ENCODE assay signal across 8 cellular contexts in genomic region chr9:114097613-114098020, GRCh38. TPM values are rescaled to one million over a fixed set of nuclear protein-coding genes. Genes with fewer than 3 reads are reported as not detected.
DNase-seq lines count a peak whose midpoint lies in the region; ATAC-seq and TF ChIP-seq lines count a peak whose summit lies in the region.

No MANE protein-coding gene starts in this region.

- H3K9me3 Mint-ChIP-seq in natural killer cell treated with Interleukin-12 subunit alpha and Interleukin-12 subunit beta and Interleukin-15 and Interleukin-18, amount 100 ng/mL, for 72 hours: no peaks in the 10 kb centered on the region

- H3K9me3 ChIP-seq in BE2C (0 out of 2 replicates have a peak, but pooled peaks cover 2% of the 10 kb centered on the region), HUES48 (ENCODE audit: control insufficient read depth, insufficient read depth, low read length) (no peaks in the 10 kb centered on the region), duodenal mucosa (ENCODE audit: control insufficient read depth in 1 of 2, low read length in 2 of 2) (peaks cover 0 to 3% of the 10 kb centered on the region in 2 donors)

- TF ChIP-seq CTCF in BE2C (IDR thresholded peaks at IDR 0.05; ENCODE audit: low read depth, low read length): no peak

- H3K36me3 ChIP-seq in BE2C (no peaks in the 10 kb centered on the region), HUES48 (ENCODE audit: control insufficient read depth, insufficient read depth, low read length) (no peaks in the 10 kb centered on the region), duodenal mucosa (ENCODE audit: control insufficient read depth in 1 of 2, insufficient read depth in 2 of 2, low read length in 2 of 2) (peaks cover 4 to 27% of the 10 kb centered on the region in 2 donors)

- DNase-seq in BE2C (no peak), cerebellar cortex (ENCODE audit: low spot score) (no peak), NCI-H1105 treated with DMSO at 0.1 percent for 48 hours (lab: John Stamatoyannopoulos, UW) (no peak)
- DNase-seq in natural killer cell treated with Interleukin-12 subunit alpha and Interleukin-12 subunit beta and Interleukin-15 and Interleukin-18, amount 100 ng/mL, for 72 hours (ENCODE audit: low spot score): no peak

- peaks cover 6% of the 10 kb centered on the region for H3K36me3 Mint-ChIP-seq in natural killer cell treated with Interleukin-12 subunit alpha and Interleukin-12 subunit beta and Interleukin-15 and Interleukin-18, amount 100 ng/mL, for 72 hours

- H3K4me1 ChIP-seq in BE2C: no peaks in the 10 kb centered on the region
- no peaks in the 10 kb centered on the region for H3K4me1 ChIP-seq in HUES48 (ENCODE audit: control insufficient read depth, insufficient read depth, low read length)
- peaks cover 9 to 14% of the 10 kb centered on the region in 2 donors for H3K4me1 ChIP-seq in duodenal mucosa (ENCODE audit: control insufficient read depth in 1 of 2, insufficient read depth in 2 of 2, low read length in 2 of 2)

- no peak overlapping the region for H3K27ac Mint-ChIP-seq in natural killer cell treated with Interleukin-12 subunit alpha and Interleukin-12 subunit beta and Interleukin-15 and Interleukin-18, amount 100 ng/mL, for 72 hours

- H3K4me3 Mint-ChIP-seq in natural killer cell treated with Interleukin-12 subunit alpha and Interleukin-12 subunit beta and Interleukin-15 and Interleukin-18, amount 100 ng/mL, for 72 hours: peak overlapping the region; percentile 67

- peaks cover 13% of the 10 kb centered on the region; the same call in 1 of the 2 replicates for H3K27me3 ChIP-seq in BE2C
- H3K27me3 ChIP-seq in HUES48 (ENCODE audit: control insufficient read depth, insufficient read depth, low read length): peaks cover 27% of the 10 kb centered on the region
- H3K27me3 ChIP-seq in duodenal mucosa (ENCODE audit: control insufficient read depth in 1 of 2, insufficient read depth in 2 of 2, low read length in 2 of 2): no peaks in the 10 kb centered on the region

- H3K9ac ChIP-seq in HUES48 (ENCODE audit: low read depth, low read length) (no peak overlapping the region), duodenal mucosa (ENCODE audit: low read depth in 1 of 2, low read length in 2 of 2) (peak overlapping the region; percentile 32 to 35)

- H3K27me3 Mint-ChIP-seq in natural killer cell treated with Interleukin-12 subunit alpha and Interleukin-12 subunit beta and Interleukin-15 and Interleukin-18, amount 100 ng/mL, for 72 hours: peaks cover 25 to 31% of the 10 kb centered on the region in 2 donors

- no peak for ATAC-seq in natural killer cell treated with Interleukin-12 subunit alpha and Interleukin-12 subunit beta and Interleukin-15 and Interleukin-18, amount 100 ng/mL, for 72 hours
- no peak for ATAC-seq in GM19023 (IDR thresholded peaks at IDR 0.05; ENCODE audit: unreplicated experiment)
- ATAC-seq in HG03135 (IDR thresholded peaks at IDR 0.05; ENCODE audit: unreplicated experiment): no peak

- H3K27ac ChIP-seq in HUES48 (ENCODE audit: low read depth, low read length) (no peak overlapping the region), duodenal mucosa (ENCODE audit: low read depth, low read length) (peak overlapping the region; percentile 22)

- H3K4me3 ChIP-seq in BE2C (ENCODE audit: low read depth, low read length) (peak overlapping the region; percentile 29; the same call in 1 of the 2 replicates), HUES48 (ENCODE audit: low read depth, low read length) (peak overlapping the region; percentile 64), duodenal mucosa (ENCODE audit: low read depth in 1 of 2, low read length in 2 of 2) (peak overlapping the region; percentile 64 to 70)

- H3K4me1 Mint-ChIP-seq in natural killer cell treated with Interleukin-12 subunit alpha and Interleukin-12 subunit beta and Interleukin-15 and Interleukin-18, amount 100 ng/mL, for 72 hours (ENCODE audit: low read depth in 2 of 2): peaks cover 0 to 4% of the 10 kb centered on the region in 2 donors

RNA-seq across cellular contexts. Expression of gene KIF12, which starts 1.5 kb away (rescaled TPM):
- polyA plus RNA-seq in BE2C (2012; ENCODE audit: insufficient read depth, insufficient read length, low read depth): not detected
- not detected for total RNA-seq in natural killer cell treated with Interleukin-12 subunit alpha and Interleukin-12 subunit beta and Interleukin-15 and Interleukin-18, amount 100 ng/mL, for 72 hours

RNA-seq across cellular contexts. Expression of gene AMBP, which starts 19.5 kb away (rescaled TPM):
- 0.56 TPM for polyA plus RNA-seq in BE2C (2012; ENCODE audit: insufficient read depth, insufficient read length, low read depth)
- total RNA-seq in natural killer cell treated with Interleukin-12 subunit alpha and Interleukin-12 subunit beta and Interleukin-15 and Interleukin-18, amount 100 ng/mL, for 72 hours: not detected

RNA-seq across cellular contexts. Expression of gene COL27A1, which starts 57.7 kb away (rescaled TPM):
- polyA plus RNA-seq in BE2C (2012; ENCODE audit: insufficient read depth, insufficient read length, low read depth): 0.08 TPM
- total RNA-seq in natural killer cell treated with Interleukin-12 subunit alpha and Interleukin-12 subunit beta and Interleukin-15 and Interleukin-18, amount 100 ng/mL, for 72 hours: 1 to 10 TPM; 1.5 to 1.6 TPM
